Comparison of ENCODE assay signal across 8 cellular contexts in genomic region chr6:89410231-89411018, GRCh38. TPM values are rescaled to one million over a fixed set of nuclear protein-coding genes. Genes with fewer than 3 reads are reported as not detected.
DNase-seq lines count a peak whose midpoint lies in the region; FAIRE-seq and TF ChIP-seq lines count a peak whose summit lies in the region.

No MANE protein-coding gene starts in this region.

- H3K4me2 ChIP-seq in KMS-11: peak overlapping the region; percentile 88

- no peaks in the 10 kb centered on the region for H4K20me1 ChIP-seq in KMS-11 (ENCODE audit: insufficient read depth)

- no peak overlapping the region for H3K27ac Mint-ChIP-seq in nephron progenitor cell

- no peak overlapping the region for H2AFZ ChIP-seq in KMS-11 (ENCODE audit: low read depth)

- no peaks in the 10 kb centered on the region for H3K9me3 Mint-ChIP-seq in nephron progenitor cell

- intact Hi-C loops in breast epithelium (cut with DNase I; ENCODE audit: low total_unique reads): no loop called here

- no peak overlapping the region; the same call in 1 of the 2 replicates for H3K9ac ChIP-seq in KMS-11

- H3K36me3 Mint-ChIP-seq in nephron progenitor cell (ENCODE audit: low read depth): no peaks in the 10 kb centered on the region

- DNase-seq in D721Med (ENCODE audit: insufficient read length, low spot score) (no peak), breast epithelium (ENCODE audit: low spot score in 2 of 2) (no peak), nephron progenitor cell (no peak), NCI-H187 (lab: John Stamatoyannopoulos, UW) (no peak), mesenteric fat pad (ENCODE audit: low spot score) (no peak), C1 segment of cervical spinal cord (lab: John Stamatoyannopoulos, UW) (no peak)
- no peak for DNase-seq in activated effector memory CD4-positive, alpha-beta T cell treated with anti-CD3 and anti-CD28 coated beads, Interleukin-2, amount 50 U/mL, for 16 hours

- H3K27me3 ChIP-seq in KMS-11 (ENCODE audit: insufficient read depth, low read depth) (no peaks in the 10 kb centered on the region), breast epithelium (no peaks in the 10 kb centered on the region)

- no peaks in the 10 kb centered on the region for H3K9me3 ChIP-seq in breast epithelium

- peaks cover 19% of the 10 kb centered on the region for H3K4me1 ChIP-seq in KMS-11 (ENCODE audit: low read depth, poor library complexity, severe bottlenecking)
- no peaks in the 10 kb centered on the region for H3K4me1 ChIP-seq in breast epithelium

- H3K36me3 ChIP-seq in KMS-11 (ENCODE audit: insufficient read depth) (no peaks in the 10 kb centered on the region), breast epithelium (no peaks in the 10 kb centered on the region)

- FAIRE-seq in D721Med (lab: Jason Lieb, UNC): peak; percentile 58

- H3K4me3 Mint-ChIP-seq in nephron progenitor cell: peak overlapping the region; percentile 86

- TF ChIP-seq CTCF in D721Med (IDR thresholded peaks at IDR 0.05; ENCODE audit: insufficient read depth, missing control alignments): no peak
- no peak for TF ChIP-seq CTCF in KMS-11 (conservative IDR thresholded peaks at IDR 0.05; ENCODE audit: low read depth, low read length)
- no peak for TF ChIP-seq CTCF in breast epithelium (IDR thresholded peaks at IDR 0.05)
- no peak for TF ChIP-seq CTCF in nephron progenitor cell (IDR thresholded peaks at IDR 0.05)

- no peaks in the 10 kb centered on the region for H3K79me2 ChIP-seq in KMS-11 (ENCODE audit: insufficient read depth, low read depth)

- TF ChIP-seq POLR2A in breast epithelium (IDR thresholded peaks at IDR 0.05): no peak

- H3K4me3 ChIP-seq in KMS-11 (IDR thresholded peaks at IDR 0.05; ENCODE audit: insufficient read depth, low read depth, low read length): no peak overlapping the region
- peak overlapping the region; percentile 62 to 97 (median 84) for H3K4me3 ChIP-seq in breast epithelium

- H3K27ac ChIP-seq in KMS-11 (no peak overlapping the region), breast epithelium (peak overlapping the region in 1 of 2 donors; percentile 81)

- H3K4me1 Mint-ChIP-seq in nephron progenitor cell: peaks cover 20% of the 10 kb centered on the region

- peaks cover 80% of the 10 kb centered on the region for H3K27me3 Mint-ChIP-seq in nephron progenitor cell (ENCODE audit: low read depth, poor library complexity)

RNA-seq across cellular contexts. Expression of gene RRAGD, which starts 1.6 kb away (rescaled TPM):
- total RNA-seq in breast epithelium (10 to 100 TPM; 12.8 to 38.6 (median 23.9) TPM), mesenteric fat pad (28.7 TPM)

RNA-seq across cellular contexts. Expression of gene ANKRD6, which starts 22.5 kb away (rescaled TPM):
- total RNA-seq in breast epithelium (10 to 100 TPM in 2 of 3 donors, 1 to 10 TPM in 1; 9.6 to 23.7 (median 18.0) TPM), mesenteric fat pad (7.1 TPM)

RNA-seq across cellular contexts. Expression of gene UBE2J1, which starts 57.9 kb away (rescaled TPM):
- total RNA-seq in breast epithelium: 10 to 100 TPM; 23.4 to 40.1 (median 34.4) TPM
- 40.4 TPM for total RNA-seq in mesenteric fat pad
